In the genomic region with DNA sequence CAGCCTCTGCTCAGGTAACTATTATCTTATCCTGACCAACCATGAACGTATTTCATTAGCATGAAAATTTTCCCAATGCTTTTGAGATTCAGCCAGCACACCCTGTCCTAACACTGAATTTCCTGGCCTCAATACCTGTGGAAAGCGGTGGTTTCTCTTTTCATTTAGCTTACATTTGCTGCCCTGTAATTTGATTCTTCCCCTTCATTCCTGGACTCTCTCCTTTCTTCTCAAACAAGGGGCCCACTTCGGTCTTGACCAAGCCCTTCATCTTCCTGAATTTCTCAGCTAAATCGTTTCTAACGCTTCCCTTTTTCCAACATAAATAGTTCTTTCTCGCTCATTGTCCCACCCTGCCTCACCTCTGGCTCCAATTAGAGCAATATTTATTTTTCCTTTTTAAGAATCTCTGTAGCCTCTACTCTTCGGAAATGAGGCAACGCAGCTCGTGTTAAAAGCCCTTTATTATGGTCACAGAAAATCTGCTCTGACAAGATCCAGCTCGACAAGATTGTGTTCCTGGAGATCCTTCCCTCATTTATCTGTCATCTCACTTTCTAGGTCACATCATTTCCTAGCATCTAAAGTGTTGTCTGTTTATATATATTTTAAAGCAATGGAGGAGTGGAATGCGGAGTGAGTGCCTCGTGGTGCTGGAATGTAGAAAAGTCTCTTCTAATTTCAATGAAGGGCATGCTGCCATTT, we compare ENCODE assay signal across 27 cellular contexts. TPM values are rescaled to one million over a fixed set of nuclear protein-coding genes. Genes with fewer than 3 reads are reported as not detected.
DNase-seq lines count a peak whose midpoint lies in the region; ATAC-seq and TF ChIP-seq lines count a peak whose summit lies in the region.
"Had no signal": no experiment of that assay in that cellular context is flagged by ENCODE, and none has a peak within 500 bp of the region (broad histone marks: within the 10 kb centered on the region; RNA-seq: fewer than 3 reads in every experiment).

No MANE protein-coding gene starts in this region.

- no peak overlapping the region for H3K9ac ChIP-seq in iPS-20b (ENCODE audit: low read depth, low read length)

- peaks cover 15% of the 10 kb centered on the region for H3K4me1 ChIP-seq in OCI-LY7 (ENCODE audit: insufficient read depth, low read length, poor library complexity, severe bottlenecking)
- H3K4me1 ChIP-seq in iPS-20b (ENCODE audit: insufficient read depth, low read length), result peaks cover 16% of the 10 kb centered on the region
- no peaks in the 10 kb centered on the region for H3K4me1 ChIP-seq in prostate gland (replicated peaks)
- H3K4me1 ChIP-seq in tibial nerve, result peaks cover 0 to 10% (median 0%) of the 10 kb centered on the region in 4 donors
- no peaks in the 10 kb centered on the region for H3K4me1 ChIP-seq in tibial artery
- H3K4me1 ChIP-seq: BE2C, sigmoid colon had no signal

- TF ChIP-seq EP300 in tibial nerve (IDR thresholded peaks at IDR 0.05), result no peak

- H3K79me2 ChIP-seq in OCI-LY7 (ENCODE audit: insufficient read depth, low read depth, low read length), result no peaks in the 10 kb centered on the region

- POLR2A ChIA-PET in OCI-LY7 (lab: Charles Lee), result no interaction called here

- no peak overlapping the region for H2AFZ ChIP-seq in OCI-LY7 (ENCODE audit: low read length)

- no peak for TF ChIP-seq POLR2A in prostate gland (IDR thresholded peaks at IDR 0.05)
- no peak for TF ChIP-seq POLR2A in tibial nerve (IDR thresholded peaks at IDR 0.05)

- no peaks in the 10 kb centered on the region for H4K20me1 ChIP-seq in OCI-LY7 (ENCODE audit: insufficient read depth, low read length)

- no peaks in the 10 kb centered on the region for H3K27me3 ChIP-seq in iPS-20b (ENCODE audit: insufficient read depth, low read length)
- no peaks in the 10 kb centered on the region for H3K27me3 ChIP-seq in prostate gland (replicated peaks; ENCODE audit: insufficient read depth)
- no peaks in the 10 kb centered on the region for H3K27me3 ChIP-seq in tibial nerve
- H3K27me3 ChIP-seq in tibial artery, result peaks cover 0 to 6% of the 10 kb centered on the region in 2 donors
- H3K27me3 ChIP-seq: BE2C, sigmoid colon had no signal

- H3K4me2 ChIP-seq in OCI-LY7 (ENCODE audit: low read length), result peak overlapping the region; percentile 64

- DNase-seq in ELF-1 (ENCODE audit: low read depth, low spot score) (peak; percentile 10), OCI-LY7 (ENCODE audit: low spot score) (no peak), prostate gland (ENCODE audit: low spot score) (peak; percentile 29), left lobe of liver (ENCODE audit: low spot score) (no peak), tibial nerve (ENCODE audit: low spot score in 2 of 2) (no peak), tibial artery (no peak)
- DNase-seq: activated CD4-positive, alpha-beta T cell treated with anti-CD3 and anti-CD28 coated beads for 4 hours; activated CD8-positive, alpha-beta memory T cell treated with anti-CD3 and anti-CD28 coated beads for 24 hours; activated gamma-delta T cell; activated naive CD8-positive, alpha-beta T cell treated with anti-CD3 and anti-CD28 coated beads, Interleukin-2, amount 10 ng/mL, durations not matched to agents 7 days and 5 days; activated T-cell treated with anti-CD3 and anti-CD28 coated beads, Interleukin-2, amount 50 U/mL, for 1 hour; BE2C; GF-D8; MG63; NCI-H1436; NCI-H2107; NCI-H510A treated with DMSO at 0.1 percent for 48 hours; NK-92 treated with Interleukin-12 subunit alpha and Interleukin-12 subunit beta, amount 100 ng/mL, for 24 hours; posterior cingulate gyrus; Right ventricle myocardium superior; sigmoid colon; stimulated activated naive CD4-positive, alpha-beta T cell had no signal

- 14% methylated on average over 12 of the region's 12 CpGs for WGBS in prostate gland
- 30 to 38% methylated on average over 12 of the region's 12 CpGs for WGBS in tibial nerve, 2 donors

- H3K27ac ChIP-seq in OCI-LY7 (ENCODE audit: low read depth, low read length, poor library complexity, severe bottlenecking), result no peak overlapping the region
- H3K27ac ChIP-seq in iPS-20b (ENCODE audit: low read length), result no peak overlapping the region
- H3K27ac ChIP-seq in prostate gland, result peak overlapping the region; percentile 33 to 50
- no peak overlapping the region for H3K27ac ChIP-seq in tibial nerve
- H3K27ac ChIP-seq in tibial artery, result no peak overlapping the region
- H3K27ac ChIP-seq: sigmoid colon had no signal

- no peak overlapping the region for H3K4me3 ChIP-seq in OCI-LY7 (ENCODE audit: low read depth, low read length, poor library complexity, severe bottlenecking)
- peak overlapping the region; percentile 11; the same call in 1 of the 2 replicates for H3K4me3 ChIP-seq in iPS-20b (ENCODE audit: low read length)
- no peak overlapping the region for H3K4me3 ChIP-seq in prostate gland
- H3K4me3 ChIP-seq in tibial nerve, result peak overlapping the region in 1 of 4 donors; percentile 7
- no peak overlapping the region for H3K4me3 ChIP-seq in tibial artery
- H3K4me3 ChIP-seq: K562, lung, MG63, sigmoid colon had no signal

- CTCF ChIA-PET in OCI-LY7 (lab: Charles Lee; ENCODE audit: unreplicated experiment), result no interaction called here

- H3K36me3 ChIP-seq in OCI-LY7 (ENCODE audit: insufficient read depth, low read length) (no peaks in the 10 kb centered on the region), iPS-20b (ENCODE audit: insufficient read depth, low read depth, low read length) (no peaks in the 10 kb centered on the region), prostate gland (no peaks in the 10 kb centered on the region), tibial nerve (no peaks in the 10 kb centered on the region), tibial artery (no peaks in the 10 kb centered on the region)
- H3K36me3 ChIP-seq: BE2C, MG63, sigmoid colon had no signal

- BruUV-seq in OCI-LY7 (replicated peaks; lab: Mats Ljungman, UMichigan), result no TSS peak

- H3K9me2 ChIP-seq in OCI-LY7 (ENCODE audit: insufficient read depth, low read length), result no peaks in the 10 kb centered on the region

- no peak for ATAC-seq in HG03571 (IDR thresholded peaks at IDR 0.05; ENCODE audit: unreplicated experiment)
- no peak for ATAC-seq in left lobe of liver
- ATAC-seq: HCT116, K562 had no signal

- TF ChIP-seq CTCF in OCI-LY7 (conservative IDR thresholded peaks at IDR 0.05; ENCODE audit: low read length), result no peak
- no peak for TF ChIP-seq CTCF in prostate gland (IDR thresholded peaks at IDR 0.05)
- TF ChIP-seq CTCF in tibial nerve (IDR thresholded peaks at IDR 0.05), result no peak
- TF ChIP-seq CTCF in tibial artery (IDR thresholded peaks at IDR 0.05), result no peak

- H3K9me3 ChIP-seq in OCI-LY7 (ENCODE audit: low read length) (no peaks in the 10 kb centered on the region), iPS-20b (ENCODE audit: insufficient read depth, low read depth, low read length) (no peaks in the 10 kb centered on the region), prostate gland (no peaks in the 10 kb centered on the region), tibial nerve (peaks cover 0 to 13% (median 0%) of the 10 kb centered on the region in 4 donors), tibial artery (no peaks in the 10 kb centered on the region)
- H3K9me3 ChIP-seq: BE2C, MG63, sigmoid colon had no signal

- intact Hi-C loops in OCI-LY7 (cut with micrococcal nuclease; ENCODE audit: unreplicated experiment), result no loop called here
- intact Hi-C loops in prostate gland (cut with DNase I), result no loop called here
- intact Hi-C loops in tibial artery (cut with DNase I; ENCODE audit: low total_unique reads), result no loop called here

RNA-seq across cellular contexts. Expression of a gene that starts 49.5 kb away (rescaled TPM):
- total RNA-seq in OCI-LY7 (2014; rRNA removed; shearing (Covaris generic)), result 54.9 and 64.3 TPM in 2 replicates
- total RNA-seq in OCI-LY7 (2022) (163 and 167 TPM in 2 replicates), prostate gland (10 to 100 TPM; 14.6 to 22.2 TPM), left lobe of liver (0.50 TPM), tibial nerve (under 1 TPM in 1 of 4 donors, not detected in 3; 0.22 TPM)

Comparison
In these comparisons a context has a peak if more than half of its experiments do, and no peak if none do; other contexts are left out.
1. DNase-seq: peak in ELF-1 (single experiment) and prostate gland (single experiment); none in OCI-LY7 (single experiment), left lobe of liver (single experiment), tibial nerve (0 of 2) and tibial artery (0 of 2).
2. H3K27ac ChIP-seq: peak in prostate gland (2 of 2); none in OCI-LY7 (single experiment), iPS-20b (single experiment), tibial nerve (0 of 4) and tibial artery (0 of 2).
3. RNA of a gene that starts 49.5 kb away (total RNA-seq): 54.9 to 167 TPM in OCI-LY7 and 14.6 to 22.2 TPM in prostate gland; 0.50 TPM in left lobe of liver (single experiment) and 0.22 TPM in tibial nerve; every median in the first group is over 10 times any median in the second.